In the genomic region with DNA sequence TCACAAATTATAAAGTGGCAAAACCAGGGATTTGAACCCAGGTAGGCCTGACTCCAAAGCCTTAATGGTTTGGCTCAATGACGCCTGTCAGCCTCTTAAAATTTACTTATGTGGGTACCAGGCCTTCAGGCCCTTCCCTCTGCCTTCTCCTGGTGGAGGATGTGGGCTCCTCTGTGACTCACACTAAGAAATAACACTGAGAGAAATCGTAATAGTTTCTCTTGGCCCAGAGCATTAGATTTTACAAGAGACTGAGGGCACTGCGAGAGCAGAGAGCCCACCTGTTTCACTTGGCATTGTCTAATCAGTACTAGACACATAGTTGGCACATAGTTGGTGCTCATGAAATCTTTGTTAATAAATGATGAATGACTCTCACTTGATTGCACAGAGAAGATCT, we compare ENCODE assay signal across 13 cellular contexts.
DNase-seq lines count a peak whose midpoint lies in the region; ATAC-seq and TF ChIP-seq lines count a peak whose summit lies in the region.
"Had no signal": no experiment of that assay in that cellular context is flagged by ENCODE, and none has a peak within 500 bp of the region (broad histone marks: within the 10 kb centered on the region; RNA-seq: fewer than 3 reads in every experiment).

No MANE protein-coding gene starts in this region.

- H3K27ac ChIP-seq in SK-N-SH (ENCODE audit: low read depth in 2 of 2, low read length in 1 of 2): no peak overlapping the region
- no peak overlapping the region for H3K27ac ChIP-seq in endodermal cell (ENCODE audit: low read depth, low read length)
- H3K27ac ChIP-seq: 22Rv1, stomach had no signal

- no peaks in the 10 kb centered on the region for H3K9me2 ChIP-seq in SK-N-SH

- H4K20me1 ChIP-seq in SK-N-SH (ENCODE audit: insufficient read depth): peaks cover 18% of the 10 kb centered on the region; the same call in 1 of the 2 replicates

- TF ChIP-seq CTCF in SK-N-SH (IDR thresholded peaks at IDR 0.05) (no peak), endodermal cell (conservative IDR thresholded peaks at IDR 0.05) (no peak), type B pancreatic cell (conservative IDR thresholded peaks at IDR 0.05) (no peak)

- H3K9me3 Mint-ChIP-seq in endodermal cell: no peaks in the 10 kb centered on the region
- H3K9me3 Mint-ChIP-seq in type B pancreatic cell: no peaks in the 10 kb centered on the region

- H3K4me3 Mint-ChIP-seq in endodermal cell (no peak overlapping the region), type B pancreatic cell (no peak overlapping the region)

- H3K79me2 ChIP-seq in SK-N-SH (ENCODE audit: insufficient read depth): no peaks in the 10 kb centered on the region

- H3K36me3 Mint-ChIP-seq in endodermal cell (ENCODE audit: low read depth): no peaks in the 10 kb centered on the region
- H3K36me3 Mint-ChIP-seq in type B pancreatic cell: no peaks in the 10 kb centered on the region

- H3K27me3 ChIP-seq in SK-N-SH (ENCODE audit: insufficient read depth) (no peaks in the 10 kb centered on the region), endodermal cell (ENCODE audit: control insufficient read depth, insufficient read depth, low read length, poor library complexity, severe bottlenecking) (no peaks in the 10 kb centered on the region)
- H3K27me3 ChIP-seq: stomach had no signal

- ATAC-seq in SK-N-SH treated with all-trans-retinoic acid at 6 μM for 48 hours (no peak), HG03025 (IDR thresholded peaks at IDR 0.05; ENCODE audit: low FRiP score, unreplicated experiment) (no peak)

- H3K9ac ChIP-seq in SK-N-SH (no peak overlapping the region), endodermal cell (ENCODE audit: extremely low read depth, low read length, poor library complexity, severe bottlenecking) (no peak overlapping the region)

- no peak overlapping the region for H3K4me2 ChIP-seq in SK-N-SH

- no peaks in the 10 kb centered on the region for H3K36me3 ChIP-seq in SK-N-SH (replicated peaks in 1 of 2; ENCODE audit: control insufficient read depth in 1 of 2, insufficient read depth in 2 of 2, low read length in 1 of 2)
- no peaks in the 10 kb centered on the region for H3K36me3 ChIP-seq in endodermal cell (ENCODE audit: control insufficient read depth, insufficient read depth, low read length)
- H3K36me3 ChIP-seq: stomach had no signal

- no peak for TF ChIP-seq EP300 in SK-N-SH (IDR thresholded peaks at IDR 0.05; ENCODE audit: borderline replicate concordance in 1 of 2, low read depth in 1 of 2, low read length in 1 of 2)

- no peak overlapping the region for H2AFZ ChIP-seq in SK-N-SH (ENCODE audit: low read depth)

- DNase-seq in SK-N-SH (no peak), endodermal cell (peak; percentile 11), type B pancreatic cell (ENCODE audit: extremely low spot score, unreplicated experiment) (no peak), KBM-7 (no peak)
- DNase-seq in activated CD4-positive, alpha-beta T cell treated with anti-CD3 and anti-CD28 coated beads, Interleukin-2, amount 50 U/mL, for 48 hours: peak; percentile 32 to 48
- DNase-seq in stimulated activated CD4-positive, alpha-beta T cell treated with anti-CD3 and anti-CD28 coated beads, Interleukin-4, amount 100 ng/mL, for 24 hours: peak; percentile 47
- DNase-seq: activated CD8-positive, alpha-beta memory T cell treated with anti-CD3 and anti-CD28 coated beads for 24 hours; cortex of kidney; small intestine; stomach had no signal

- H3F3A ChIP-seq in SK-N-SH (replicated peaks; ENCODE audit: insufficient read depth): peaks cover 39% of the 10 kb centered on the region

- no peak for TF ChIP-seq RAD21 in SK-N-SH (IDR thresholded peaks at IDR 0.05; ENCODE audit: low read length)

- CTCF ChIA-PET in SK-N-SH (lab: Yijun Ruan, JAX): no interaction called here

- 65% methylated on average over 3 of the region's 3 CpGs for WGBS in SK-N-SH (ENCODE audit: low lambda C conversion rate)
- 62 to 95% methylated on average over 2 to 3 of the region's 3 CpGs for WGBS in endodermal cell (ENCODE audit: insufficient coverage in 1 of 2, insufficient read length in 1 of 2), 2 experiments

- in situ Hi-C loops in KBM-7 (cut with MboI; ENCODE audit: low pct_unique_long_range_greater_than_20kb, low sequenced_read_pairs): no loop called here

- H3K27me3 Mint-ChIP-seq in endodermal cell (ENCODE audit: insufficient read depth): no peaks in the 10 kb centered on the region
- H3K27me3 Mint-ChIP-seq in type B pancreatic cell: no peaks in the 10 kb centered on the region

- peaks cover 4% of the 10 kb centered on the region for H3K4me1 Mint-ChIP-seq in endodermal cell
- peaks cover 30% of the 10 kb centered on the region for H3K4me1 Mint-ChIP-seq in type B pancreatic cell (ENCODE audit: unreplicated experiment)

- H3K4me1 ChIP-seq in SK-N-SH (ENCODE audit: control insufficient read depth in 1 of 2, insufficient read depth in 2 of 2, low read depth in 1 of 2, low read length in 1 of 2) (peaks cover 12 to 17% of the 10 kb centered on the region in 2 experiments; a peak in 3 of 4 replicates), endodermal cell (ENCODE audit: control insufficient read depth, insufficient read depth, low read length) (no peaks in the 10 kb centered on the region)

- H3K9me3 ChIP-seq in SK-N-SH (no peaks in the 10 kb centered on the region), endodermal cell (ENCODE audit: control insufficient read depth, low read length) (no peaks in the 10 kb centered on the region)
- H3K9me3 ChIP-seq: stomach had no signal

- POLR2A ChIA-PET in SK-N-SH (lab: Yijun Ruan, JAX): no interaction called here

- H3K27ac Mint-ChIP-seq in endodermal cell (no peak overlapping the region), type B pancreatic cell (no peak overlapping the region)

- no peak overlapping the region for H3K4me3 ChIP-seq in SK-N-SH (ENCODE audit: low read depth in 2 of 2, low read length in 1 of 2)
- no peak overlapping the region for H3K4me3 ChIP-seq in endodermal cell (ENCODE audit: low read length)
- H3K4me3 ChIP-seq: stomach had no signal

TF ChIP-seq in SK-N-SH, 30 proteins besides CTCF, POLR2A, EP300 and RAD21:
- TF ChIP-seq SMC3 (IDR thresholded peaks at IDR 0.05; ENCODE audit: low read depth, low read length) (no peak), MXI1 (IDR thresholded peaks at IDR 0.05; ENCODE audit: low read depth, low read length) (no peak), NFIC (IDR thresholded peaks at IDR 0.05; ENCODE audit: borderline replicate concordance) (peak; percentile 20; the same call in 1 of the 2 replicates), YY1 (IDR thresholded peaks at IDR 0.05; ENCODE audit: low read depth) (no peak), GABPA (IDR thresholded peaks at IDR 0.05; ENCODE audit: low read depth) (no peak), FOSL2 (IDR thresholded peaks at IDR 0.05; ENCODE audit: borderline replicate concordance, low read depth) (0 out of 2 replicates have a peak, but pooled peaks have one; percentile 8), RCOR1 (IDR thresholded peaks at IDR 0.05; ENCODE audit: low read length) (no peak), ZBTB33 (IDR thresholded peaks at IDR 0.05; ENCODE audit: borderline replicate concordance, low read depth) (no peak)

TF ChIP-seq in SK-N-SH treated with all-trans-retinoic acid at 6 μM for 48 hours, 23 proteins besides CTCF, POLR2A, EP300 and RAD21:
- no peak for TF ChIP-seq TOX (CRISPR knock-in tag; IDR thresholded peaks at IDR 0.05; ENCODE audit: borderline replicate concordance)
- TF ChIP-seq ZFP30 (CRISPR knock-in tag; IDR thresholded peaks at IDR 0.05): no peak
- TF ChIP-seq RARB (CRISPR knock-in tag; IDR thresholded peaks at IDR 0.05): no peak
- no peak for TF ChIP-seq PPARA (CRISPR knock-in tag; IDR thresholded peaks at IDR 0.05; ENCODE audit: borderline replicate concordance)
- no peak for TF ChIP-seq CSDC2 (CRISPR knock-in tag; IDR thresholded peaks at IDR 0.05)
- no peak for TF ChIP-seq ZFP3 (CRISPR knock-in tag; IDR thresholded peaks at IDR 0.05)
- no peak for TF ChIP-seq ESRRG (CRISPR knock-in tag; IDR thresholded peaks at IDR 0.05)
- TF ChIP-seq GLIS3 (CRISPR knock-in tag; IDR thresholded peaks at IDR 0.05): no peak
- TF ChIP-seq SNAI2 (CRISPR knock-in tag; IDR thresholded peaks at IDR 0.05): no peak

Comparison
In these comparisons a context has a peak if more than half of its experiments do, and no peak if none do; other contexts are left out.
1. DNase-seq: peak in activated CD4-positive, alpha-beta T cell treated with anti-CD3 and anti-CD28 coated beads, Interleukin-2, amount 50 U/mL, for 48 hours (2 of 2), endodermal cell (single experiment) and stimulated activated CD4-positive, alpha-beta T cell treated with anti-CD3 and anti-CD28 coated beads, Interleukin-4, amount 100 ng/mL, for 24 hours (single experiment); none in SK-N-SH (single experiment), type B pancreatic cell (single experiment) and KBM-7 (single experiment).